In genomic region chr7:18037609-18038008, GRCh38 we compare ENCODE assay signal across 28 cellular contexts. TPM values are rescaled to one million over a fixed set of nuclear protein-coding genes. Genes with fewer than 3 reads are reported as not detected.
DNase-seq lines count a peak whose midpoint lies in the region; ATAC-seq, FAIRE-seq and TF ChIP-seq lines count a peak whose summit lies in the region.
"Had no signal": no experiment of that assay in that cellular context is flagged by ENCODE, and none has a peak within 500 bp of the region (broad histone marks: within the 10 kb centered on the region; RNA-seq: fewer than 3 reads in every experiment).

No MANE protein-coding gene starts in this region.

- no peak overlapping the region for H3K9ac ChIP-seq in K562 (ENCODE audit: insufficient read depth in 1 of 2, low read depth in 2 of 2, low read length in 2 of 2)
- H3K9ac ChIP-seq in neuronal stem cell (ENCODE audit: low read depth, low read length, poor library complexity) = no peak overlapping the region
- H3K9ac ChIP-seq: BLaER1 treated with 17β-estradiol and CSF1 and Interleukin-3, amounts not matched to agents 10 nM and 100 nM; GM23248 had no signal

- H4K20me1 ChIP-seq in GM23338 (replicated peaks; ENCODE audit: insufficient read depth) = no peaks in the 10 kb centered on the region
- no peaks in the 10 kb centered on the region for H4K20me1 ChIP-seq in K562 (replicated peaks; ENCODE audit: control insufficient read depth, insufficient read depth, low read length)
- H4K20me1 ChIP-seq: BLaER1 treated with 17β-estradiol and CSF1 and Interleukin-3, amounts not matched to agents 10 nM and 100 nM had no signal

- no peak overlapping the region for H3K4ac ChIP-seq in neuronal stem cell (ENCODE audit: low read length)

- intact Hi-C loops in K562 (cut with micrococcal nuclease) = no loop called here

- H3K4me2 ChIP-seq in GM23338 = no peak overlapping the region
- no peak overlapping the region for H3K4me2 ChIP-seq in K562 (ENCODE audit: insufficient read depth, low read length)
- H3K4me2 ChIP-seq in neuronal stem cell (ENCODE audit: insufficient read depth, low read length, poor library complexity, severe bottlenecking) = no peak overlapping the region
- H3K4me2 ChIP-seq: BLaER1 treated with 17β-estradiol and CSF1 and Interleukin-3, amounts not matched to agents 10 nM and 100 nM had no signal

- H3K9me2 ChIP-seq in GM23338 (ENCODE audit: insufficient read depth) = peaks cover 3% of the 10 kb centered on the region; the same call in 1 of the 2 replicates

- no peak overlapping the region for H4K91ac ChIP-seq in neuronal stem cell (ENCODE audit: low read depth, low read length, poor library complexity)

- peak overlapping the region; percentile 35; the same call in 1 of the 2 replicates for H2AFZ ChIP-seq in GM23338
- H2AFZ ChIP-seq in K562 (ENCODE audit: low read depth, low read length) = no peak overlapping the region
- H2AFZ ChIP-seq in neuronal stem cell (ENCODE audit: low read length) = peak overlapping the region; percentile 62
- H2AFZ ChIP-seq: GM23248 had no signal

- H4K8ac ChIP-seq in neuronal stem cell (ENCODE audit: low read depth, low read length) = no peak overlapping the region

- POLR2A ChIA-PET in K562 (lab: Yijun Ruan, JAX) = no interaction called here

- no TSS peak for BruUV-seq in K562 (replicated peaks; lab: Mats Ljungman, UMichigan)

- in situ Hi-C loops in K562 (cut with MboI) = no loop called here

- H3K79me1 ChIP-seq in neuronal stem cell (ENCODE audit: low read depth, low read length) = no peaks in the 10 kb centered on the region

- H3K9me3 Mint-ChIP-seq in GM23338 = no peaks in the 10 kb centered on the region; the same call in 2 of the 3 replicates
- H3K9me3 Mint-ChIP-seq: CD4-positive, alpha-beta T cell; HFFc6 had no signal

- DNase-seq in GM23338 (ENCODE audit: low spot score) (no peak), NAMALWA (ENCODE audit: low spot score) (peak; percentile 20), K562 (ENCODE audit: extremely low read depth in 1 of 4, low spot score in 3 of 4) (peak in 1 of 4 experiments; percentile 8), neuronal stem cell (ENCODE audit: low spot score) (no peak), hippocampal formation (lab: John Stamatoyannopoulos, UW) (no peak)
- DNase-seq: CD4-positive, alpha-beta T cell; GM23248; H9; HFFc6; Kasumi-1; NCI-H1092; NCI-H1417 treated with DMSO at 0.1 percent for 48 hours; NCI-H1694 treated with DMSO at 0.1 percent for 48 hours; NCI-H2227 treated with DMSO at 0.1 percent for 48 hours; NCI-H526 treated with DMSO at 0.1 percent for 48 hours; SIG-M5 had no signal

- no peak overlapping the region for H3K18ac ChIP-seq in neuronal stem cell (ENCODE audit: low read length)

- H3K36me3 ChIP-seq in GM23338 (ENCODE audit: insufficient read depth) (no peaks in the 10 kb centered on the region), K562 (ENCODE audit: control insufficient read depth, insufficient read depth, low read length) (no peaks in the 10 kb centered on the region), neuronal stem cell (replicated peaks in 1 of 2; ENCODE audit: control insufficient read depth in 2 of 2, insufficient read depth in 2 of 2, low read length in 2 of 2) (no peaks in the 10 kb centered on the region)
- H3K36me3 ChIP-seq: BLaER1 treated with 17β-estradiol and CSF1 and Interleukin-3, amounts not matched to agents 10 nM and 100 nM had no signal

- TF ChIP-seq EP300 in K562 (IDR thresholded peaks at IDR 0.05; ENCODE audit: low read length) = no peak

- H2BK5ac ChIP-seq in neuronal stem cell (ENCODE audit: low read length) = no peak overlapping the region

- peaks cover 2% of the 10 kb centered on the region for H3K27me3 Mint-ChIP-seq in GM23338 (ENCODE audit: insufficient read depth, low read depth, poor library complexity)
- H3K27me3 Mint-ChIP-seq: CD4-positive, alpha-beta T cell had no signal

- H3K79me2 ChIP-seq in GM23338 (replicated peaks; ENCODE audit: insufficient read depth) (no peaks in the 10 kb centered on the region), K562 (ENCODE audit: control insufficient read depth, insufficient read depth, low read length) (no peaks in the 10 kb centered on the region)

- WGBS in K562 (ENCODE audit: insufficient coverage, low coverage, missing lambda C conversion rate) = 39% methylated on average over 3 of the region's 3 CpGs
- WGBS in neuronal stem cell (ENCODE audit: extremely low coverage in 2 of 2, insufficient read length in 2 of 2, insufficient replicate concordance in 1 of 2), 2 donors = no CpG with 5 or more reads among the region's 3 CpGs

- H3K9me1 ChIP-seq in K562 (ENCODE audit: control insufficient read depth, insufficient read depth, low read length) = no peaks in the 10 kb centered on the region

- H3K27ac Mint-ChIP-seq in GM23338 = no peak overlapping the region
- H3K27ac Mint-ChIP-seq: CD4-positive, alpha-beta T cell; H9; HFFc6 had no signal

- no peak overlapping the region for H3K4me3 Mint-ChIP-seq in GM23338
- H3K4me3 Mint-ChIP-seq: CD4-positive, alpha-beta T cell; H9; HFFc6 had no signal

- H3K27me3 ChIP-seq in GM23338 (ENCODE audit: insufficient read depth) (no peaks in the 10 kb centered on the region), K562 (ENCODE audit: control insufficient read depth in 2 of 2, insufficient read depth in 2 of 2, low read length in 2 of 2) (no peaks in the 10 kb centered on the region; a peak in 1 of 5 replicates), neuronal stem cell (ENCODE audit: control insufficient read depth in 3 of 3, insufficient read depth in 3 of 3, low read depth in 1 of 3, low read length in 3 of 3) (no peaks in the 10 kb centered on the region)
- H3K27me3 ChIP-seq: BLaER1 treated with 17β-estradiol and CSF1 and Interleukin-3, amounts not matched to agents 10 nM and 100 nM had no signal

- H3K4me1 ChIP-seq in GM23338 (ENCODE audit: insufficient read depth) (no peaks in the 10 kb centered on the region), K562 (replicated peaks in 1 of 2; ENCODE audit: control insufficient read depth in 2 of 2, insufficient read depth in 2 of 2, low read length in 2 of 2) (no peaks in the 10 kb centered on the region; a peak in 1 of 5 replicates), neuronal stem cell (ENCODE audit: control insufficient read depth in 2 of 2, insufficient read depth in 1 of 2, low read depth in 1 of 2, low read length in 2 of 2) (no peaks in the 10 kb centered on the region)
- H3K4me1 ChIP-seq: BLaER1 treated with 17β-estradiol and CSF1 and Interleukin-3, amounts not matched to agents 10 nM and 100 nM had no signal

- H3K23ac ChIP-seq in neuronal stem cell (ENCODE audit: low read depth, low read length, poor library complexity) = no peak overlapping the region

- no peak for FAIRE-seq in K562 (lab: Jason Lieb, UNC)
- FAIRE-seq: A204.1, D721Med, GM18507, HepG2 had no signal

- H2BK120ac ChIP-seq in neuronal stem cell (ENCODE audit: low read depth, low read length) = no peak overlapping the region

- no peak for ATAC-seq in GM23338
- ATAC-seq in K562 = peak; percentile 91
- ATAC-seq in HG02970 (IDR thresholded peaks at IDR 0.05; ENCODE audit: low FRiP score, unreplicated experiment) = no peak
- ATAC-seq in HG03521 (IDR thresholded peaks at IDR 0.05; ENCODE audit: unreplicated experiment) = no peak
- ATAC-seq: HepG2, Panc1 had no signal

- no peak overlapping the region for H3K27ac ChIP-seq in GM23338 (ENCODE audit: low read depth)
- no peak overlapping the region for H3K27ac ChIP-seq in K562 (ENCODE audit: extremely low read depth, low read depth, low read length)
- H3K27ac ChIP-seq in neuronal stem cell (replicated peaks; ENCODE audit: low read length) = no peak overlapping the region
- H3K27ac ChIP-seq: BLaER1 treated with 17β-estradiol and CSF1 and Interleukin-3, amounts not matched to agents 10 nM and 100 nM; GM23248; SK-N-MC had no signal

- no peak for TF ChIP-seq RAD21 in K562 (CRISPR knock-in tag; conservative IDR thresholded peaks at IDR 0.05 in 1 of 2, IDR thresholded peaks at IDR 0.05 in 1 of 2)

- H3K36me3 Mint-ChIP-seq in GM23338 (ENCODE audit: low read depth) = no peaks in the 10 kb centered on the region

- CTCF ChIA-PET in K562 (lab: Yijun Ruan, JAX; ENCODE audit: low intra/inter-chr PET ratio) = no interaction called here

- H3K9me3 ChIP-seq in K562 (replicated peaks; ENCODE audit: control insufficient read depth, insufficient read depth, low read depth, low read length) (no peaks in the 10 kb centered on the region), neuronal stem cell (replicated peaks in 1 of 2; ENCODE audit: control insufficient read depth in 2 of 2, insufficient read depth in 1 of 2, low read depth in 1 of 2, low read length in 2 of 2) (no peaks in the 10 kb centered on the region)

- TF ChIP-seq CTCF in GM23338 (conservative IDR thresholded peaks at IDR 0.05; ENCODE audit: low read depth in 2 of 2) (no peak), K562 (IDR thresholded peaks at IDR 0.05 in 2 of 3, conservative IDR thresholded peaks at IDR 0.05 in 1 of 3; ENCODE audit: insufficient read depth in 2 of 3, low read depth in 1 of 3, low read length in 3 of 3) (no peak)

- no peak overlapping the region for H2BK12ac ChIP-seq in neuronal stem cell (ENCODE audit: low read length)

- TF ChIP-seq POLR2A in K562 (conservative IDR thresholded peaks at IDR 0.05) = no peak

- H3K4me1 Mint-ChIP-seq in GM23338 = no peaks in the 10 kb centered on the region
- H3K4me1 Mint-ChIP-seq: H9 had no signal

- no peaks in the 10 kb centered on the region for H3F3A ChIP-seq in GM23338 (replicated peaks; ENCODE audit: low read depth)

- no peak overlapping the region for H2BK15ac ChIP-seq in neuronal stem cell (ENCODE audit: low read length)

- no peak overlapping the region for H3K14ac ChIP-seq in neuronal stem cell (ENCODE audit: low read length)

- no peak overlapping the region for H3K4me3 ChIP-seq in GM23338
- H3K4me3 ChIP-seq in K562 = no peak overlapping the region
- no peak overlapping the region for H3K4me3 ChIP-seq in neuronal stem cell (ENCODE audit: low read length in 2 of 2)
- H3K4me3 ChIP-seq: BLaER1 treated with 17β-estradiol and CSF1 and Interleukin-3, amounts not matched to agents 10 nM and 100 nM; GM23248; SK-N-MC had no signal

- no peak overlapping the region for H2AK5ac ChIP-seq in neuronal stem cell (ENCODE audit: low read depth, low read length)

RNA-seq across cellular contexts. Expression of gene PRPS1L1, which starts 10.0 kb away (rescaled TPM):
- total RNA-seq in GM23338 (2014; rRNA removed; shearing (Covaris generic)) = not detected in 2 replicates
- polyA plus RNA-seq in GM23338 (2016; fragmentation: Nextera tagmentation; extraction: Ambion mirVana) = not detected in 2 replicates
- not detected in 2 replicates for total RNA-seq in K562 (2011; cell fraction: chromatin; rRNA removed; ENCODE audit: low replicate concordance)
- total RNA-seq in K562 (2011; cell fraction: nucleolus; rRNA removed) = not detected in 2 replicates
- total RNA-seq in K562 (2011; cell fraction: nucleoplasm; rRNA removed) = not detected in 2 replicates
- total RNA-seq in K562 (2014; rRNA removed) = not detected in 2 replicates
- total RNA-seq in K562 (2014; rRNA removed; fragmentation: Illumina TruSeq; extraction: Trizol) = not detected in 2 replicates
- total RNA-seq in K562 (2015; rRNA removed; fragmentation: Illumina TruSeq; extraction: Trizol) = not detected in 2 replicates
- not detected in 2 replicates for total RNA-seq in K562 (2021)
- 0.07 TPM in 1 of 2 replicates, not detected in the other for polyA plus RNA-seq in K562 (2011; rRNA removed)
- polyA plus RNA-seq in K562 (2011; cell fraction: cytosol; rRNA removed) = not detected in 2 replicates
- polyA plus RNA-seq in K562 (2011; cell fraction: nucleus; rRNA removed) = not detected in 2 replicates
- 0.30 and 1.2 TPM in 2 replicates for polyA plus RNA-seq in K562 (2012)
- not detected in 2 replicates for polyA plus RNA-seq in K562 (2014; fragmentation: Illumina TruSeq; extraction: Trizol)
- polyA plus RNA-seq in K562 (2014; fragmentation: Nextera tagmentation; extraction: Ambion mirVana) = under 1 TPM in 1 of 2 experiments, not detected in 1; 0.10 TPM
- 0.08 TPM in 1 of 2 replicates, not detected in the other for polyA plus RNA-seq in K562 (2014; rRNA removed)
- not detected in 2 replicates for polyA minus RNA-seq in K562 (2011; rRNA and poly(A)+ RNA removed)
- not detected in 2 replicates for polyA minus RNA-seq in K562 (2011; cell fraction: cytosol; rRNA and poly(A)+ RNA removed)
- polyA minus RNA-seq in K562 (2011; cell fraction: nucleus; rRNA and poly(A)+ RNA removed) = not detected in 2 replicates
- not detected for polyA plus RNA-seq in neuronal stem cell (2013, experiment 1 of 2)
- polyA plus RNA-seq in neuronal stem cell (2013, experiment 2 of 2) = not detected
- total RNA-seq: CD4-positive, alpha-beta T cell; GM23248; H9; HepG2; HFFc6; HT1080; NCI-H460 had no signal
- polyA plus RNA-seq: AG04450, GM23248, HepG2 had no signal
